1 cellular context compared by ENCODE assay signal in genomic region chr3:106332884-106333283, GRCh38.
TF ChIP-seq lines count a peak whose summit lies in the region.

No MANE protein-coding gene starts in this region.

TF ChIP-seq in GM23338, 12 proteins besides CTCF, POLR2A, EP300 and RAD21 (continued from another document):
- TF ChIP-seq ZNF462 (CRISPR knock-in tag; IDR thresholded peaks at IDR 0.05): no peak
